Comparison of ENCODE assay signal across 30 cellular contexts in genomic region chr6:66134021-66134420, GRCh38.
"Had no signal": no experiment of that assay in that cellular context is flagged by ENCODE, and none has a peak within 500 bp of the region (broad histone marks: within the 10 kb centered on the region; RNA-seq: fewer than 3 reads in every experiment).

No MANE protein-coding gene starts in this region.

- H3K27ac ChIP-seq: adrenal gland, body of pancreas, brain microvascular endothelial cell, breast epithelium, VCaP had no signal

- H3K27me3 ChIP-seq: adrenal gland, body of pancreas, brain microvascular endothelial cell, breast epithelium had no signal

- H3K4me3 ChIP-seq: adrenal gland, body of pancreas, breast epithelium had no signal

- H3K9me3 ChIP-seq: adrenal gland, body of pancreas had no signal

- H3K36me3 ChIP-seq: adrenal gland, brain microvascular endothelial cell, breast epithelium had no signal

- DNase-seq: activated B cell treated with CpG ODN at 0.5 μM for 24 hours; activated CD4-positive, alpha-beta memory T cell treated with anti-CD3 and anti-CD28 coated beads for 36 hours; activated CD4-positive, alpha-beta T cell treated with anti-CD3 and anti-CD28 coated beads for 4 hours; activated CD4-positive, alpha-beta T cell treated with anti-CD3 and anti-CD28 coated beads, Interleukin-2, amount 10 ng/mL, durations not matched to agents 24 days and 14 days; activated CD4-positive, alpha-beta T cell treated with anti-CD3 and anti-CD28 coated beads, Interleukin-2, amount 50 U/mL, for 1 hour; activated CD4-positive, alpha-beta T cell treated with anti-CD3 and anti-CD28 coated beads, Interleukin-2, amount 50 U/mL, for 4 hours; activated CD4-positive, CD25-positive, alpha-beta regulatory T cell treated with anti-CD3 and anti-CD28 coated beads, Interleukin-2, amount 50 U/mL, for 72 hours; activated CD8-positive, alpha-beta memory T cell treated with anti-CD3 and anti-CD28 coated beads, Interleukin-2, amount 50 U/mL, for 4 hours; activated CD8-positive, alpha-beta T cell treated with anti-CD3 and anti-CD28 coated beads for 36 hours; activated effector memory CD4-positive, alpha-beta T cell treated with anti-CD3 and anti-CD28 coated beads, Interleukin-2, amount 50 U/mL, for 16 hours; activated gamma-delta T cell treated with Interleukin-2 at 50 U/mL for 16 hours; activated naive CD4-positive, alpha-beta T cell; activated naive CD4-positive, alpha-beta T cell treated with anti-CD3 and anti-CD28 coated beads for 36 hours; activated naive CD4-positive, alpha-beta T cell treated with anti-CD3 and anti-CD28 coated beads, Interleukin-2, amount 50 U/mL, for 16 hours; activated naive CD8-positive, alpha-beta T cell treated with anti-CD3 and anti-CD28 coated beads for 36 hours; activated T-cell treated with anti-CD3 and anti-CD28 coated beads for 4 hours; activated T-cell treated with anti-CD3 and anti-CD28 coated beads, Interleukin-2, amount 50 U/mL, for 1 hour; activated T-cell treated with anti-CD3 and anti-CD28 coated beads, Interleukin-2, amount 50 U/mL, for 4 hours; activated T-cell treated with anti-CD3 and anti-CD28 coated beads, Interleukin-2, amount 50 U/mL, for 72 hours; adrenal gland; amniotic stem cell; aorta; body of pancreas; brain microvascular endothelial cell; central memory CD4-positive, alpha-beta T cell; T-helper 1 cell; T-helper 2 cell; T-helper 9 cell had no signal

- H3K4me1 ChIP-seq: adrenal gland, body of pancreas, breast epithelium had no signal
